In the genomic region with DNA sequence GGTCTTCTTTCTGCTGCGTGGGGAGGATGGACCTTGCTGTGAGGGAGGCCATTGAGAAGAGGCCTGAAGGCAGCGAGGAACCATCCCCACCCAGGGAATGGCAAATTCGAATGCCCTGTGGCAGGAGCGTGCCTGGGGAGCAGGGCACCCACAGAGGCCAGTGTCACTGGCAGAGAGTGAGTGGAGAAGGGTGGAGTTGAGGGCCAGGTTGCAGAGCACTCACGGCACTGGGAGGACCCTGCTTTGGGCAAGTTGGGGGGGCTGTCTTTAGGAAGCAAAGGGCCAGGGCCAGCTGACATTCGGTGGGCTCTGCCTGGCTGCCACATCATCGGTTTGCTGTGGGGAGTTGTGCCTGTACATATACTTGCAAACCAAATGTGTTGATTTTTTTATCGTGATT, we compare ENCODE assay signal across 22 cellular contexts. TPM values are rescaled to one million over a fixed set of nuclear protein-coding genes. Genes with fewer than 3 reads are reported as not detected.
"Had no signal": no experiment of that assay in that cellular context is flagged by ENCODE, and none has a peak within 500 bp of the region (broad histone marks: within the 10 kb centered on the region; RNA-seq: fewer than 3 reads in every experiment).

No MANE protein-coding gene starts in this region.

- H3K36me3 Mint-ChIP-seq: naive thymus-derived CD4-positive, alpha-beta T cell had no signal

- H3K27me3 ChIP-seq: dorsolateral prefrontal cortex, hepatocyte, neutrophil, right atrium auricular region, sigmoid colon, stomach, transverse colon had no signal

- DNase-seq: cortex of kidney; dorsolateral prefrontal cortex; effector CD8-positive, alpha-beta T cell; foreskin melanocyte; head of caudate nucleus; left colon; left ventricle myocardium superior; mesendoderm; naive thymus-derived CD4-positive, alpha-beta T cell; nephron progenitor cell; sigmoid colon; stimulated activated CD4-positive, alpha-beta T cell treated with anti-CD3 and anti-CD28 coated beads, Interleukin-4, amount 100 ng/mL, for 1 hour; stimulated activated naive CD4-positive, alpha-beta T cell; stomach; transverse colon had no signal

- H3K4me1 ChIP-seq: right atrium auricular region, sigmoid colon, stomach, transverse colon had no signal

- H3K4me2 ChIP-seq: hepatocyte had no signal

- H2AFZ ChIP-seq: hepatocyte had no signal

- H3K4me3 ChIP-seq: dorsolateral prefrontal cortex, hepatocyte, lung, right atrium auricular region, sigmoid colon, skin epidermis, stomach, thoracic aorta, transverse colon had no signal

- H3K27ac ChIP-seq: dorsolateral prefrontal cortex, hepatocyte, neutrophil, right atrium auricular region, sigmoid colon, skin epidermis, stomach, thoracic aorta, transverse colon had no signal

- ATAC-seq: left colon; left ventricle myocardium superior; naive thymus-derived CD4-positive, alpha-beta T cell had no signal

- H3K9me3 ChIP-seq: neutrophil, right atrium auricular region, sigmoid colon, stomach, thoracic aorta, transverse colon had no signal

- H3K4me3 Mint-ChIP-seq: naive thymus-derived CD4-positive, alpha-beta T cell; nephron progenitor cell had no signal

- H3K4me1 Mint-ChIP-seq: naive thymus-derived CD4-positive, alpha-beta T cell had no signal

- H3K9me3 Mint-ChIP-seq: naive thymus-derived CD4-positive, alpha-beta T cell; nephron progenitor cell had no signal

- H3K27ac Mint-ChIP-seq: naive thymus-derived CD4-positive, alpha-beta T cell; nephron progenitor cell had no signal

- H3K36me3 ChIP-seq: right atrium auricular region, sigmoid colon, thoracic aorta had no signal

RNA-seq across cellular contexts. Expression of a gene that starts 47.2 kb away (rescaled TPM):
- total RNA-seq: osteoblast had no signal
